In the genomic region with DNA sequence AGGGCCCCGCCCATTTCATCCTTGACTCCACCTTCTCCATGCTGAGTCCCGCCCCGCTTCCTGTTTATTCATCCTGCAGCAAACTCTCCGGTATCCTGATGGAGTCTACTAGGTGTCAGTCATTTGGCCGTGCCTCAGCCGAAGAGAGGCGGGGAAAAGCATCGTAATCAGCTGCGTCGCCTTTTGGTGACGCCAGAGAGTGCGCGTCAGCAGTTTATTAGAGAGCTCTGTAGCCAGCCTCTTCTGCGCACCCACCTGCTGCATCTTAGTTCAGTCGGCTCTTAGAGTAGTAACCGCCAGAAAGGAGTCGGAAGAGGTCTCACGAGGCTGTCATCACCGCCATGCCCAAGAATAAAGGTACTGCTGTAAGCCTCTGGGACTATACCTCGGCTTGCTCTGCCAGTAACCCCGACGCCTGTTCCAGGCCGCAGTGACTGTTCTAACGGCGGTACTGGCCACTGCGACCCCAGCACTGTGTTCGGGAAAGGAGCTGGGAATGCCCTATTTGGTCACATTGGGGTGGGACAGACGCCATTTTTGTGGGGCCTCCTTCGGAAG, we compare ENCODE assay signal across 8 cellular contexts. TPM values are rescaled to one million over a fixed set of nuclear protein-coding genes. Genes with fewer than 3 reads are reported as not detected.
DNase-seq lines count a peak whose midpoint lies in the region; ATAC-seq lines count a peak whose summit lies in the region.

A gene with protein sequence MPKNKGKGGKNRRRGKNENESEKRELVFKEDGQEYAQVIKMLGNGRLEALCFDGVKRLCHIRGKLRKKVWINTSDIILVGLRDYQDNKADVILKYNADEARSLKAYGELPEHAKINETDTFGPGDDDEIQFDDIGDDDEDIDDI (plus strand): TSS at position 246 of the 558 bp plus-strand sequence. CDS start 96 bp downstream, at position 342.

- no peaks in the 10 kb centered on the region for H3K4me1 Mint-ChIP-seq in stimulated activated effector memory CD8-positive, alpha-beta T cell treated with anti-CD3 and anti-CD28 coated beads, Interleukin-12 subunit alpha, Interleukin-12 subunit beta, amount 100 ng/mL, for 72 hours

- H3K36me3 Mint-ChIP-seq in activated naive CD4-positive, alpha-beta T cell treated with anti-CD3 and anti-CD28 coated beads, Interleukin-2, amount 50 U/mL, for 72 hours, result peaks cover 0 to 12% of the 10 kb centered on the region in 2 donors
- peaks cover 22% of the 10 kb centered on the region for H3K36me3 Mint-ChIP-seq in stimulated activated effector memory CD8-positive, alpha-beta T cell treated with anti-CD3 and anti-CD28 coated beads, Interleukin-12 subunit alpha, Interleukin-12 subunit beta, amount 100 ng/mL, for 72 hours

- peak within 1 kb of the TSS; percentile 95 to 97 for H3K27ac Mint-ChIP-seq in activated naive CD4-positive, alpha-beta T cell treated with anti-CD3 and anti-CD28 coated beads, Interleukin-2, amount 50 U/mL, for 72 hours
- peak within 1 kb of the TSS; percentile 97 for H3K27ac Mint-ChIP-seq in stimulated activated effector memory CD8-positive, alpha-beta T cell treated with anti-CD3 and anti-CD28 coated beads, Interleukin-12 subunit alpha, Interleukin-12 subunit beta, amount 100 ng/mL, for 72 hours

- peak within 1 kb of the TSS; percentile 86 for H3K4me3 Mint-ChIP-seq in stimulated activated effector memory CD8-positive, alpha-beta T cell treated with anti-CD3 and anti-CD28 coated beads, Interleukin-12 subunit alpha, Interleukin-12 subunit beta, amount 100 ng/mL, for 72 hours

- no peaks in the 10 kb centered on the region for H3K9me3 Mint-ChIP-seq in activated naive CD4-positive, alpha-beta T cell treated with anti-CD3 and anti-CD28 coated beads, Interleukin-2, amount 50 U/mL, for 72 hours
- H3K9me3 Mint-ChIP-seq in stimulated activated effector memory CD8-positive, alpha-beta T cell treated with anti-CD3 and anti-CD28 coated beads, Interleukin-12 subunit alpha, Interleukin-12 subunit beta, amount 100 ng/mL, for 72 hours, result no peaks in the 10 kb centered on the region

- ATAC-seq in activated naive CD4-positive, alpha-beta T cell treated with anti-CD3 and anti-CD28 coated beads, Interleukin-2, amount 50 U/mL, for 72 hours, result peak; percentile 95 to 96
- ATAC-seq in stimulated activated effector memory CD8-positive, alpha-beta T cell treated with anti-CD3 and anti-CD28 coated beads, Interleukin-12 subunit alpha, Interleukin-12 subunit beta, amount 100 ng/mL, for 72 hours, result peak; percentile 97
- no peak for ATAC-seq in GM18502 (IDR thresholded peaks at IDR 0.05; ENCODE audit: poor library complexity, unreplicated experiment)
- no peak for ATAC-seq in GM19463 (IDR thresholded peaks at IDR 0.05; ENCODE audit: unreplicated experiment)

- DNase-seq in activated CD4-positive, CD25-positive, alpha-beta regulatory T cell (lab: John Stamatoyannopoulos, UW), result peak; percentile 51 to 69 (median 66)
- no peak for DNase-seq in activated CD4-positive, CD25-positive, alpha-beta regulatory T cell treated with anti-CD3 and anti-CD28 coated beads, Interleukin-2, amount 50 U/mL, for 72 hours
- peak; percentile 96 for DNase-seq in NCI-H2196 treated with DMSO at 0.1 percent for 48 hours (lab: John Stamatoyannopoulos, UW; ENCODE audit: unreplicated experiment)
- DNase-seq in activated naive CD4-positive, alpha-beta T cell treated with anti-CD3 and anti-CD28 coated beads, Interleukin-2, amount 50 U/mL, for 72 hours (ENCODE audit: low spot score in 2 of 2), result peak; percentile 67 to 87
- peak; percentile 97 for DNase-seq in left kidney (ENCODE audit: low read depth, low spot score)
- peak; percentile 59 to 95 for DNase-seq in stimulated activated effector memory CD8-positive, alpha-beta T cell treated with anti-CD3 and anti-CD28 coated beads, Interleukin-12 subunit alpha, Interleukin-12 subunit beta, amount 100 ng/mL, for 72 hours (ENCODE audit: low spot score in 2 of 2)

RNA-seq across cellular contexts. Expression of the gene that starts here (rescaled TPM):
- 10 to 100 TPM; 65.3 to 78.7 TPM for total RNA-seq in activated naive CD4-positive, alpha-beta T cell treated with anti-CD3 and anti-CD28 coated beads, Interleukin-2, amount 50 U/mL, for 72 hours

Comparison
In these comparisons a context has a peak if more than half of its experiments do, and no peak if none do; other contexts are left out.
1. ATAC-seq: peak in activated naive CD4-positive, alpha-beta T cell treated with anti-CD3 and anti-CD28 coated beads, Interleukin-2, amount 50 U/mL, for 72 hours (2 of 2) and stimulated activated effector memory CD8-positive, alpha-beta T cell treated with anti-CD3 and anti-CD28 coated beads, Interleukin-12 subunit alpha, Interleukin-12 subunit beta, amount 100 ng/mL, for 72 hours (single experiment); none in GM18502 (single experiment) and GM19463 (single experiment).